Comparison of ENCODE assay signal across 1 cellular context in genomic region chr12:89183985-89184435, GRCh38.
TF ChIP-seq lines count a peak whose summit lies in the region.

No MANE protein-coding gene starts in this region.

TF ChIP-seq in HepG2, 621 proteins besides CTCF, POLR2A, EP300 and RAD21:
- TF ChIP-seq RERE (CRISPR knock-in tag; IDR thresholded peaks at IDR 0.05; ENCODE audit: low read depth) (no peak), ONECUT2 (CRISPR knock-in tag; IDR thresholded peaks at IDR 0.05) (no peak), MAZ (IDR thresholded peaks at IDR 0.05; ENCODE audit: borderline replicate concordance, low read depth, low read length) (no peak), MAZ (CRISPR knock-in tag; IDR thresholded peaks at IDR 0.05; ENCODE audit: low read depth) (no peak), ZBTB42 (CRISPR knock-in tag; IDR thresholded peaks at IDR 0.05) (no peak), ATF2 (CRISPR knock-in tag; IDR thresholded peaks at IDR 0.05) (no peak), CHD4 (IDR thresholded peaks at IDR 0.05; ENCODE audit: borderline replicate concordance, low read length) (no peak), TAF1 (CRISPR knock-in tag; IDR thresholded peaks at IDR 0.05) (no peak), ZNF773 (CRISPR knock-in tag; IDR thresholded peaks at IDR 0.05; ENCODE audit: borderline replicate concordance) (no peak), ZFX (CRISPR knock-in tag; IDR thresholded peaks at IDR 0.05; ENCODE audit: low read depth) (no peak), ZNF800 (CRISPR knock-in tag; IDR thresholded peaks at IDR 0.05) (no peak), THAP7 (CRISPR knock-in tag; IDR thresholded peaks at IDR 0.05) (no peak), ZNF788 (CRISPR knock-in tag; IDR thresholded peaks at IDR 0.05; ENCODE audit: borderline replicate concordance) (no peak), TRAFD1 (CRISPR knock-in tag; IDR thresholded peaks at IDR 0.05; ENCODE audit: borderline replicate concordance) (no peak), ZNF414 (CRISPR knock-in tag; IDR thresholded peaks at IDR 0.05) (no peak), IRF2 (CRISPR knock-in tag; IDR thresholded peaks at IDR 0.05) (no peak)
